In genomic region chr13:50124536-50125305, GRCh38 we compare ENCODE assay signal across 1 cellular context.
TF ChIP-seq lines count a peak whose summit lies in the region.

No MANE protein-coding gene starts in this region.

TF ChIP-seq in WTC11, 78 proteins besides CTCF, POLR2A, EP300 and RAD21 (continued from another document):
- TF ChIP-seq PREB (CRISPR knock-in tag; IDR thresholded peaks at IDR 0.05; ENCODE audit: borderline replicate concordance) (no peak; the same call in 1 of the 2 replicates), ZNF425 (CRISPR knock-in tag; conservative IDR thresholded peaks at IDR 0.05) (no peak), NFYB (CRISPR knock-in tag; conservative IDR thresholded peaks at IDR 0.05; ENCODE audit: low read depth) (no peak), GRHL2 (CRISPR knock-in tag; IDR thresholded peaks at IDR 0.05; ENCODE audit: insufficient replicate concordance, severe bottlenecking) (no peak), EMX1 (CRISPR knock-in tag; IDR thresholded peaks at IDR 0.05) (no peak), NFE2L1 (CRISPR knock-in tag; IDR thresholded peaks at IDR 0.05) (peak; percentile 22; the same call in 1 of the 2 replicates), FOXP4 (CRISPR knock-in tag; IDR thresholded peaks at IDR 0.05) (peak; percentile 32; the same call in 1 of the 2 replicates), JAZF1 (CRISPR knock-in tag; IDR thresholded peaks at IDR 0.05) (no peak), NR3C1 (CRISPR knock-in tag; conservative IDR thresholded peaks at IDR 0.05; ENCODE audit: low read depth) (no peak), FOXP1 (CRISPR knock-in tag; IDR thresholded peaks at IDR 0.05; ENCODE audit: borderline replicate concordance) (0 out of 2 replicates have a peak, but pooled peaks have one; percentile 7), ZNF671 (CRISPR knock-in tag; IDR thresholded peaks at IDR 0.05) (no peak), RORB (CRISPR knock-in tag; IDR thresholded peaks at IDR 0.05) (no peak), ZSCAN18 (CRISPR knock-in tag; IDR thresholded peaks at IDR 0.05) (no peak), FOXK1 (CRISPR knock-in tag; IDR thresholded peaks at IDR 0.05) (0 out of 2 replicates have a peak, but pooled peaks have one; percentile 5)
